In genomic region chr6:127342946-127343752, GRCh38 we compare ENCODE assay signal across 8 cellular contexts. TPM values are rescaled to one million over a fixed set of nuclear protein-coding genes. Genes with fewer than 3 reads are reported as not detected.
DNase-seq lines count a peak whose midpoint lies in the region; ATAC-seq and TF ChIP-seq lines count a peak whose summit lies in the region.

TSS of gene ECHDC1 (minus strand) at chr6:127343609. CDS start at chr6:127331028, 12,581 bp downstream.

- peaks cover 71% of the 10 kb centered on the region for H3K4me1 ChIP-seq in mononuclear cell (ENCODE audit: insufficient read depth, low read length)

- H3K27me3 ChIP-seq in mononuclear cell (ENCODE audit: insufficient read depth, low read length) = no peaks in the 10 kb centered on the region

- DNase-seq in CMK (ENCODE audit: low read depth) (peak; percentile 48), HS-27A (ENCODE audit: low read depth) (peak; percentile 72), NOMO-1 treated with DMSO at 0.1 percent for 48 hours (lab: John Stamatoyannopoulos, UW; ENCODE audit: unreplicated experiment) (peak; percentile 78), epithelial cell of esophagus (ENCODE audit: low read depth) (peak; percentile 68)
- DNase-seq in activated CD8-positive, alpha-beta memory T cell treated with anti-CD3 and anti-CD28 coated beads for 48 hours (ENCODE audit: low read depth in 2 of 3, low spot score in 2 of 3) = peak; percentile 43 to 51 (median 45)
- peak; percentile 55 to 65 for DNase-seq in stimulated activated CD8-positive, alpha-beta memory T cell treated with anti-CD3 and anti-CD28 coated beads, Interleukin-2, amount 100 ng/mL, for 48 hours (ENCODE audit: low read depth in 2 of 2)

- peak; percentile 31 for ATAC-seq in GM19468 (IDR thresholded peaks at IDR 0.05; ENCODE audit: extremely low read depth, unreplicated experiment)

- TF ChIP-seq CTCF in epithelial cell of esophagus (IDR thresholded peaks at IDR 0.05; ENCODE audit: insufficient read depth, low read depth, low read length, missing control alignments) = no peak

- no peaks in the 10 kb centered on the region for H3K9me3 ChIP-seq in mononuclear cell (ENCODE audit: low read depth, low read length)

- peak within 1 kb of the TSS; percentile 83 for H3K4me3 ChIP-seq in epithelial cell of esophagus (ENCODE audit: low read length)
- peak within 1 kb of the TSS; percentile 76 for H3K4me3 ChIP-seq in mononuclear cell (ENCODE audit: low read length)

RNA-seq across cellular contexts. Expression of gene ECHDC1, which starts in this region (rescaled TPM):
- total RNA-seq in mononuclear cell = 17.9 TPM

Comparison
In these comparisons a context has a peak if more than half of its experiments do, and no peak if none do; other contexts are left out.
1. Peak in every context shown above with its lines: DNase-seq, ATAC-seq and H3K4me3 ChIP-seq.